In genomic region chr16:67174706-67175231, GRCh38 we compare ENCODE assay signal across 6 cellular contexts. TPM values are rescaled to one million over a fixed set of nuclear protein-coding genes. Genes with fewer than 3 reads are reported as not detected.
DNase-seq lines count a peak whose midpoint lies in the region; TF ChIP-seq lines count a peak whose summit lies in the region.

No MANE protein-coding gene starts in this region.

- H3K4me1 Mint-ChIP-seq in immature natural killer cell: peaks cover 45 to 47% of the 10 kb centered on the region in 2 donors

- peak overlapping the region in 2 of 6 donors; percentile 73 to 79 for H3K27ac Mint-ChIP-seq in immature natural killer cell

- DNase-seq in RWPE1 (ENCODE audit: low spot score) (no peak), immature natural killer cell (no peak), COLO829 (ENCODE audit: low spot score) (no peak), NCI-H510A (lab: John Stamatoyannopoulos, UW) (no peak), middle frontal gyrus (ENCODE audit: extremely low spot score, low spot score) (no peak)

- H3K4me3 Mint-ChIP-seq in immature natural killer cell: peak overlapping the region in 3 of 5 donors; percentile 46 to 86 (median 65)

- CTCF ChIA-PET in RWPE1 (lab: Yijun Ruan, JAX): interaction anchor here (0.6 to 2.0 kb wide), 6 partner anchors 10 to 158 kb away, joined by 3 to 9 read pairs (median 5); no protein-coding TSS in a partner anchor

- H3K9me3 Mint-ChIP-seq in immature natural killer cell: no peaks in the 10 kb centered on the region

- peaks cover 16 to 20% (median 18%) of the 10 kb centered on the region in 3 donors for H3K27me3 Mint-ChIP-seq in immature natural killer cell (ENCODE audit: low read depth in 3 of 3)

- TF ChIP-seq CTCF in 22Rv1 (IDR thresholded peaks at IDR 0.05): no peak
- TF ChIP-seq CTCF in RWPE1 (conservative IDR thresholded peaks at IDR 0.05; ENCODE audit: low read depth): no peak

- POLR2A ChIA-PET in RWPE1 (lab: Yijun Ruan, JAX; ENCODE audit: low non-redundant PET): interaction anchor here (1.4 kb wide), 1 partner anchor 11 kb away, joined by 6 read pairs; no protein-coding TSS in a partner anchor

- no peaks in the 10 kb centered on the region for H3K36me3 Mint-ChIP-seq in immature natural killer cell

- H3K27ac ChIP-seq in 22Rv1 (peak overlapping the region; percentile 95), RWPE1 (peak overlapping the region; percentile 98)

RNA-seq across cellular contexts. Expression of gene NOL3, which starts 4.4 kb away (rescaled TPM):
- under 1 TPM in 2 of 3 donors, not detected in 1; 0.18 to 0.47 TPM for polyA plus RNA-seq in immature natural killer cell

RNA-seq across cellular contexts. Expression of gene MATCAP1, which starts 9.0 kb away (rescaled TPM):
- polyA plus RNA-seq in immature natural killer cell: under 1 TPM in 1 of 3 donors, not detected in 2; 1.00 TPM

RNA-seq across cellular contexts. Expression of gene HSF4, which starts 10.2 kb away (rescaled TPM):
- not detected for polyA plus RNA-seq in immature natural killer cell

RNA-seq across cellular contexts. Expression of gene FBXL8, which starts 15.0 kb away (rescaled TPM):
- 1 to 10 TPM; 3.8 to 7.4 (median 5.7) TPM for polyA plus RNA-seq in immature natural killer cell

RNA-seq across cellular contexts. Expression of gene TRADD, which starts 15.1 kb away (rescaled TPM):
- 10 to 100 TPM; 44.9 to 53.7 (median 49.4) TPM for polyA plus RNA-seq in immature natural killer cell
